21 cellular contexts compared by ENCODE assay signal in the genomic region with DNA sequence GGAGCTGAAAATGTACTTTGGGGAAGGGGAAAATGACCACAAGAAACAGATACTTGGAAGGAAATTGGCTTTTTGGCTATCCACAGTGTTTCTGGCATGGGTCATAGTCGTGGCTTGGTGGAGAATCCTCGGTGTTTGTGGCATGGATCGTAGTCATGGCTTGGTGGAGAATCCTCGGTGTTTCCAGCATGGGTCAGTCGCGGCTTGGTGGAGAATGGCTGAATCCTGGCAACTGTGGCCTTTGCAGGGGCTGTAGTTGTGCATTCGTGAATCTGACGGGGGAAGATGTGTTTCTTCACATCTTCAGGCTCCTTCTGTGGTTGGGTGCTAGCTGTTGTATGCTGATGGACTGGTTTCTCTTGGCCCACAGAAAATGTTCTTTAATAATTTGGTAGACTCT.
"Had no signal": no experiment of that assay in that cellular context is flagged by ENCODE, and none has a peak within 500 bp of the region (broad histone marks: within the 10 kb centered on the region; RNA-seq: fewer than 3 reads in every experiment).

No MANE protein-coding gene starts in this region.

- H3K27me3 ChIP-seq: vagina had no signal

- H3K4me3 ChIP-seq: heart left ventricle, mucosa of descending colon, sigmoid colon, transverse colon, vagina had no signal

- H3K27me3 Mint-ChIP-seq: stimulated activated naive B cell treated with anti-CD40 and anti-IgM and Interleukin-4, amounts not matched to agents 10 μg/mL and 1 μg/mL and 100 μg/mL, for 72 hours had no signal

- H3K4me3 Mint-ChIP-seq: activated CD8-positive, alpha-beta T cell treated with anti-CD3 and anti-CD28 coated beads, Interleukin-2, amount 10 ng/mL, durations not matched to agents 7 days and 5 days; activated T-helper 1 cell treated with anti-CD3 and anti-CD28 coated beads, Interleukin-12 subunit alpha, Interleukin-12 subunit beta, Interleukin-2, Interleukin-4 antibody, amounts not matched to agents 30 ng/mL and 10 ng/mL and 1 ng/mL, durations not matched to agents 14 hours and 24 hours and 36 hours; brain; stimulated activated naive B cell treated with anti-CD40 and anti-IgM and Interleukin-4, amounts not matched to agents 10 μg/mL and 1 μg/mL and 100 μg/mL, for 72 hours; T-helper 1 cell treated with Interleukin-12 subunit alpha and Interleukin-12 subunit beta and Interleukin-4 antibody, amounts not matched to agents 30 μg/mL and 1 μg/mL, for 36 hours had no signal

- H3K4me1 ChIP-seq: heart left ventricle, sigmoid colon, transverse colon, vagina had no signal

- DNase-seq: activated CD4-positive, alpha-beta T cell treated with anti-CD3 and anti-CD28 coated beads for 1 hour; activated CD4-positive, alpha-beta T cell treated with anti-CD3 and anti-CD28 coated beads, Interleukin-2, amount 50 U/mL, for 1 hour; activated CD8-positive, alpha-beta T cell treated with anti-CD3 and anti-CD28 coated beads, Interleukin-2, amount 10 ng/mL, durations not matched to agents 7 days and 5 days; activated gamma-delta T cell; aorta; heart left ventricle; left cardiac atrium; mucosa of descending colon; nucleus accumbens; sigmoid colon; stimulated activated CD4-positive, alpha-beta T cell treated with anti-CD3 and anti-CD28 coated beads, Interleukin-2, amount 100 ng/mL, for 48 hours; stimulated activated CD8-positive, alpha-beta memory T cell treated with anti-CD3 and anti-CD28 coated beads, Interleukin-4, amount 100 ng/mL, for 48 hours; stimulated activated naive B cell treated with anti-CD40 and anti-IgM and Interleukin-4, amounts not matched to agents 10 μg/mL and 1 μg/mL and 100 μg/mL, for 72 hours; T1000; transverse colon had no signal

- H3K9me3 ChIP-seq: transverse colon, vagina had no signal

- H3K27ac ChIP-seq: heart left ventricle, sigmoid colon, transverse colon, vagina had no signal

- H3K36me3 ChIP-seq: heart left ventricle, sigmoid colon, transverse colon, vagina had no signal

- ATAC-seq: activated CD8-positive, alpha-beta T cell treated with anti-CD3 and anti-CD28 coated beads, Interleukin-2, amount 10 ng/mL, durations not matched to agents 7 days and 5 days; activated naive CD4-positive, alpha-beta T cell treated with anti-CD3 and anti-CD28 coated beads, Interleukin-2, amount 50 U/mL, for 72 hours; heart left ventricle; left cardiac atrium; mucosa of descending colon; stimulated activated naive B cell treated with anti-CD40 and anti-IgM and Interleukin-4, amounts not matched to agents 10 μg/mL and 1 μg/mL and 100 μg/mL, for 72 hours had no signal

- FAIRE-seq: endometrium had no signal

- H3K27ac Mint-ChIP-seq: activated CD8-positive, alpha-beta T cell treated with anti-CD3 and anti-CD28 coated beads, Interleukin-2, amount 10 ng/mL, durations not matched to agents 7 days and 5 days; activated naive CD4-positive, alpha-beta T cell treated with anti-CD3 and anti-CD28 coated beads, Interleukin-2, amount 50 U/mL, for 72 hours; activated T-helper 1 cell treated with anti-CD3 and anti-CD28 coated beads, Interleukin-12 subunit alpha, Interleukin-12 subunit beta, Interleukin-2, Interleukin-4 antibody, amounts not matched to agents 30 ng/mL and 10 ng/mL and 1 ng/mL, durations not matched to agents 14 hours and 24 hours and 36 hours; stimulated activated naive B cell treated with anti-CD40 and anti-IgM and Interleukin-4, amounts not matched to agents 10 μg/mL and 1 μg/mL and 100 μg/mL, for 72 hours; T-helper 1 cell treated with Interleukin-12 subunit alpha and Interleukin-12 subunit beta and Interleukin-4 antibody, amounts not matched to agents 30 μg/mL and 1 μg/mL, for 36 hours had no signal
